15 cellular contexts compared by ENCODE assay signal in genomic region chr2:187655001-187655400, GRCh38.
A peak's percentile ranks its signal among the peaks of the same experiment; 100 is the strongest.
DNase-seq lines count a peak whose midpoint lies in the region; ATAC-seq and TF ChIP-seq lines count a peak whose summit lies in the region.
"Had no signal": no experiment of that assay in that cellular context is flagged by ENCODE, and none has a peak within 500 bp of the region (broad histone marks: within the 10 kb centered on the region; RNA-seq: fewer than 3 reads in every experiment).

No MANE protein-coding gene starts in this region.

- H3K36me3 ChIP-seq in HUES48 (ENCODE audit: control insufficient read depth, insufficient read depth, low read length) = peaks cover 14% of the 10 kb centered on the region
- no peaks in the 10 kb centered on the region for H3K36me3 ChIP-seq in OCI-LY1 (ENCODE audit: insufficient read depth, low read length)
- H3K36me3 ChIP-seq: BE2C had no signal

- H3K4me1 ChIP-seq in HUES48 (ENCODE audit: control insufficient read depth, insufficient read depth, low read length) = peaks cover 29% of the 10 kb centered on the region
- H3K4me1 ChIP-seq in OCI-LY1 (ENCODE audit: insufficient read depth, low read length, severe bottlenecking) = no peaks in the 10 kb centered on the region
- H3K4me1 ChIP-seq in foreskin keratinocyte = no peaks in the 10 kb centered on the region
- H3K4me1 ChIP-seq: BE2C had no signal

- H3K27ac ChIP-seq in HUES48 (ENCODE audit: low read depth, low read length) = no peak overlapping the region
- H3K27ac ChIP-seq in OCI-LY1 (ENCODE audit: low read depth, low read length, poor library complexity, severe bottlenecking) = no peak overlapping the region
- H3K27ac ChIP-seq in foreskin keratinocyte = no peak overlapping the region
- H3K27ac ChIP-seq: PC-9 had no signal

- H3K27me3 ChIP-seq in HUES48 (ENCODE audit: control insufficient read depth, insufficient read depth, low read length) (no peaks in the 10 kb centered on the region), OCI-LY1 (ENCODE audit: insufficient read depth, low read length) (no peaks in the 10 kb centered on the region), foreskin keratinocyte (no peaks in the 10 kb centered on the region)
- H3K27me3 ChIP-seq: BE2C had no signal

- H3K9me3 ChIP-seq in HUES48 (ENCODE audit: control insufficient read depth, insufficient read depth, low read length) = no peaks in the 10 kb centered on the region
- H3K9me3 ChIP-seq in OCI-LY1 (ENCODE audit: low read length) = no peaks in the 10 kb centered on the region
- H3K9me3 ChIP-seq: BE2C, SK-N-SH had no signal

- H2AFZ ChIP-seq in OCI-LY1 (ENCODE audit: low read length) = peak overlapping the region; percentile 27; the same call in 1 of the 2 replicates
- H2AFZ ChIP-seq: PC-9 had no signal

- no peak for DNase-seq in GM12865 (ENCODE audit: low read depth)
- peak; percentile 22 for DNase-seq in iPS-NIHi7 (ENCODE audit: extremely low spot score)
- no peak for DNase-seq in foreskin keratinocyte
- DNase-seq in NCI-H524 treated with DMSO at 0.1 percent for 48 hours (lab: John Stamatoyannopoulos, UW) = no peak
- DNase-seq: CD8-positive, alpha-beta T cell; KG1; NCI-H187; NCI-H510A treated with DMSO at 0.1 percent for 48 hours; SK-N-SH; T-helper 1 cell had no signal

- H3K9ac ChIP-seq in HUES48 (ENCODE audit: low read depth, low read length) (no peak overlapping the region), OCI-LY1 (ENCODE audit: low read length) (no peak overlapping the region)
- H3K9ac ChIP-seq: SK-N-SH had no signal

- no peaks in the 10 kb centered on the region for H3F3A ChIP-seq in OCI-LY1 (ENCODE audit: insufficient read depth, low read length)

- H3K79me2 ChIP-seq in OCI-LY1 (ENCODE audit: insufficient read depth, low read length) = no peaks in the 10 kb centered on the region

- H3K4me2 ChIP-seq in OCI-LY1 (ENCODE audit: low read length) = no peak overlapping the region
- H3K4me2 ChIP-seq: PC-9, SK-N-SH had no signal

- H4K20me1 ChIP-seq in OCI-LY1 (ENCODE audit: insufficient read depth, low read length) = no peaks in the 10 kb centered on the region

- no peaks in the 10 kb centered on the region; the same call in 1 of the 2 replicates for H3K9me2 ChIP-seq in OCI-LY1 (ENCODE audit: low read depth, low read length)
- H3K9me2 ChIP-seq: SK-N-SH had no signal

- H3K4me3 ChIP-seq in GM12865 (ENCODE audit: low read depth, low read length) (peak overlapping the region; percentile 32), HUES48 (ENCODE audit: low read depth, low read length) (0 out of 2 replicates have a peak overlapping the region, but pooled peaks have one; percentile 24), OCI-LY1 (ENCODE audit: low read depth, low read length, poor library complexity, severe bottlenecking) (no peak overlapping the region)
- H3K4me3 ChIP-seq: PC-9 had no signal

- TF ChIP-seq CTCF in GM12865 (IDR thresholded peaks at IDR 0.05; ENCODE audit: insufficient read depth, low read depth, low read length, missing control alignments) (no peak), OCI-LY1 (IDR thresholded peaks at IDR 0.05; ENCODE audit: low read length) (no peak), foreskin keratinocyte (conservative IDR thresholded peaks at IDR 0.05) (no peak)

- no peak for ATAC-seq in foreskin keratinocyte
- ATAC-seq in HG02938 (IDR thresholded peaks at IDR 0.05; ENCODE audit: unreplicated experiment) = no peak
- ATAC-seq: CD8-positive, alpha-beta T cell had no signal
